ENCODE assay signal across 11 cellular contexts in genomic region chr13:46962286-46962941, GRCh38.
DNase-seq lines count a peak whose midpoint lies in the region; ATAC-seq and TF ChIP-seq lines count a peak whose summit lies in the region.
"Had no signal": no experiment of that assay in that cellular context is flagged by ENCODE, and none has a peak within 500 bp of the region (broad histone marks: within the 10 kb centered on the region; RNA-seq: fewer than 3 reads in every experiment).

No MANE protein-coding gene starts in this region.

- H3K4me1 ChIP-seq in Panc1 (ENCODE audit: control insufficient read depth, insufficient read depth, low read length) (no peaks in the 10 kb centered on the region), esophagus muscularis mucosa (no peaks in the 10 kb centered on the region)

- H3K27ac ChIP-seq in Panc1 (ENCODE audit: low read length) (no peak overlapping the region), esophagus muscularis mucosa (replicated peaks in 1 of 4) (no peak overlapping the region)

- TF ChIP-seq CTCF in GM13977 (IDR thresholded peaks at IDR 0.05; ENCODE audit: extremely low read depth, insufficient read depth, missing control alignments) (peak; percentile 66), Panc1 (IDR thresholded peaks at IDR 0.05) (peak; percentile 18; the same call in 1 of the 2 replicates), esophagus muscularis mucosa (IDR thresholded peaks at IDR 0.05) (peak in 1 of 3 experiments; percentile 10)

- H3K9me3 ChIP-seq in Panc1 (ENCODE audit: control insufficient read depth, insufficient read depth, low read depth, low read length) (no peaks in the 10 kb centered on the region), esophagus muscularis mucosa (no peaks in the 10 kb centered on the region)
- H3K9me3 ChIP-seq: mucosa of descending colon had no signal

- ATAC-seq in Panc1 (no peak), GM18868 (IDR thresholded peaks at IDR 0.05; ENCODE audit: unreplicated experiment) (no peak), GM18861 (IDR thresholded peaks at IDR 0.05; ENCODE audit: unreplicated experiment) (no peak)
- ATAC-seq: mucosa of descending colon had no signal

- CTCF ChIA-PET in Panc1 (lab: Charles Lee), result interaction anchor here (0.9 kb wide), 1 partner anchor 911 kb away, joined by 3 read pairs; no protein-coding TSS in a partner anchor

- DNase-seq in AG08396 (ENCODE audit: low spot score) (peak; percentile 13), GM13977 (ENCODE audit: low spot score) (peak; percentile 42), Panc1 (ENCODE audit: low read depth, low spot score) (no peak), glomerular visceral epithelial cell (ENCODE audit: extremely low spot score) (peak; percentile 6), D341Med (ENCODE audit: low spot score) (no peak), esophagus muscularis mucosa (ENCODE audit: extremely low spot score) (no peak)
- DNase-seq: activated CD4-positive, alpha-beta T cell treated with anti-CD3 and anti-CD28 coated beads, Interleukin-2, amount 50 U/mL, for 48 hours; NCI-H2171 treated with DMSO at 0.1 percent for 48 hours had no signal

- TF ChIP-seq EP300 in esophagus muscularis mucosa (IDR thresholded peaks at IDR 0.05), result no peak

- 76% methylated on average over 5 of the region's 5 CpGs for WGBS in esophagus muscularis mucosa

- no TSS peak for BruUV-seq in Panc1 (replicated peaks; lab: Mats Ljungman, UMichigan)

- TF ChIP-seq POLR2A in esophagus muscularis mucosa (IDR thresholded peaks at IDR 0.05; ENCODE audit: low read depth), result no peak

- intact Hi-C loops in Panc1 (cut with micrococcal nuclease; ENCODE audit: unreplicated experiment) (no loop called here), esophagus muscularis mucosa (cut with DNase I) (no loop called here)

- POLR2A ChIA-PET in Panc1 (lab: Charles Lee), result no interaction called here

- in situ Hi-C loops in GM13977 (cut with MboI; ENCODE audit: low pct_unique_long_range_greater_than_20kb, low sequenced_read_pairs, unreplicated experiment) (no loop called here), Panc1 (cut with HindIII; ENCODE audit: low pct_unique_long_range_greater_than_20kb, low sequenced_read_pairs) (no loop called here)

- H3K27me3 ChIP-seq in Panc1 (ENCODE audit: control insufficient read depth, insufficient read depth, low read length) (no peaks in the 10 kb centered on the region), esophagus muscularis mucosa (no peaks in the 10 kb centered on the region)

- H3K4me3 ChIP-seq in Panc1 (ENCODE audit: low read depth in 2 of 2, low read length in 2 of 2), result no peak overlapping the region
- no peak overlapping the region for H3K4me3 ChIP-seq in esophagus muscularis mucosa
- H3K4me3 ChIP-seq: mucosa of descending colon had no signal

- H3K36me3 ChIP-seq in Panc1 (ENCODE audit: control insufficient read depth, insufficient read depth, low read length), result no peaks in the 10 kb centered on the region
- H3K36me3 ChIP-seq in esophagus muscularis mucosa, result no peaks in the 10 kb centered on the region

Comparison
In these comparisons a context has a peak if more than half of its experiments do, and no peak if none do; other contexts are left out.
1. DNase-seq: peak in AG08396 (single experiment), GM13977 (single experiment) and glomerular visceral epithelial cell (single experiment); none in Panc1 (single experiment), D341Med (single experiment) and esophagus muscularis mucosa (single experiment).